ENCODE assay signal across 1 cellular context in genomic region chr17:44829558-44830358, GRCh38.
TF ChIP-seq lines count a peak whose summit lies in the region.

TSS of gene GJC1 (minus strand) at chr17:44830287. CDS start at chr17:44805817, 24,470 bp downstream.

TF ChIP-seq in HEK293, 187 proteins besides CTCF, POLR2A, EP300 and RAD21 (continued from another document):
- TF ChIP-seq ZBTB20 (tag by site-specific recombination; IDR thresholded peaks at IDR 0.05) (peak; percentile 86), ZNF341 (tag by site-specific recombination; IDR thresholded peaks at IDR 0.05; ENCODE audit: low read depth) (peak; percentile 74), ZNF335 (tag by site-specific recombination; conservative IDR thresholded peaks at IDR 0.05) (0 out of 2 replicates have a peak, but pooled peaks have one; percentile 9), ZNF660 (tag by site-specific recombination; IDR thresholded peaks at IDR 0.05) (peak; percentile 37), GLIS2 (tag by site-specific recombination; IDR thresholded peaks at IDR 0.05) (peak; percentile 83)
